ENCODE assay signal across 17 cellular contexts in genomic region chr16:2769100-2769529, GRCh38. TPM values are rescaled to one million over a fixed set of nuclear protein-coding genes. Genes with fewer than 3 reads are reported as not detected.
DNase-seq lines count a peak whose midpoint lies in the region; ATAC-seq and TF ChIP-seq lines count a peak whose summit lies in the region.
"Had no signal": no experiment of that assay in that cellular context is flagged by ENCODE, and none has a peak within 500 bp of the region (broad histone marks: within the 10 kb centered on the region; RNA-seq: fewer than 3 reads in every experiment).

No MANE protein-coding gene starts in this region.

- peak overlapping the region; percentile 34; the same call in 1 of the 2 replicates for H3K27ac ChIP-seq in 22Rv1
- H3K27ac ChIP-seq in IMR-90 (ENCODE audit: insufficient read depth, low read length): no peak overlapping the region
- peak overlapping the region; percentile 32 for H3K27ac ChIP-seq in endodermal cell (ENCODE audit: low read depth, low read length)
- no peak overlapping the region for H3K27ac ChIP-seq in mesendoderm (ENCODE audit: low read depth, low read length)

- peaks cover 97% of the 10 kb centered on the region for H4K20me1 ChIP-seq in IMR-90 (ENCODE audit: insufficient read depth, low read length)

- H3K9me3 ChIP-seq in IMR-90 (ENCODE audit: control insufficient read depth, insufficient read depth, low read length) (no peaks in the 10 kb centered on the region; the same call in 1 of the 2 replicates), endodermal cell (ENCODE audit: control insufficient read depth, low read length) (peaks cover 11% of the 10 kb centered on the region)
- H3K9me3 ChIP-seq: gastroesophageal sphincter had no signal

- peaks cover 5% of the 10 kb centered on the region for H3K9me1 ChIP-seq in IMR-90 (ENCODE audit: insufficient read depth, low read length)

- peaks cover 8% of the 10 kb centered on the region for H3K4me1 ChIP-seq in IMR-90 (ENCODE audit: control insufficient read depth, insufficient read depth, low read length)
- peaks cover 3% of the 10 kb centered on the region for H3K4me1 ChIP-seq in endodermal cell (ENCODE audit: control insufficient read depth, insufficient read depth, low read length)
- H3K4me1 ChIP-seq in mesendoderm (ENCODE audit: control insufficient read depth, low read depth, low read length): no peaks in the 10 kb centered on the region

- H3K79me2 ChIP-seq in mesendoderm (ENCODE audit: control insufficient read depth, insufficient read depth, low read length): peaks cover 40% of the 10 kb centered on the region

- no TSS peak for BruUV-seq in IMR-90 (replicated peaks; lab: Mats Ljungman, UMichigan)

- no peaks in the 10 kb centered on the region for H3K27me3 ChIP-seq in IMR-90 (ENCODE audit: control insufficient read depth, insufficient read depth, low read length)
- no peaks in the 10 kb centered on the region for H3K27me3 ChIP-seq in endodermal cell (ENCODE audit: control insufficient read depth, insufficient read depth, low read length, poor library complexity, severe bottlenecking)
- H3K27me3 ChIP-seq in mesendoderm (ENCODE audit: insufficient read depth, low read length, poor library complexity): no peaks in the 10 kb centered on the region
- H3K27me3 ChIP-seq: gastroesophageal sphincter had no signal

- H3K56ac ChIP-seq in IMR-90 (ENCODE audit: extremely low read depth, insufficient read depth, low read length): no peak overlapping the region
- H3K56ac ChIP-seq in mesendoderm (ENCODE audit: low read length): no peak overlapping the region

- H4K8ac ChIP-seq in IMR-90 (ENCODE audit: low read depth in 2 of 2, low read length in 2 of 2) (no peak overlapping the region), mesendoderm (ENCODE audit: low read depth, low read length) (no peak overlapping the region)

- no peak overlapping the region for H2BK20ac ChIP-seq in IMR-90 (ENCODE audit: low read depth, low read length)

- H2BK5ac ChIP-seq in IMR-90 (ENCODE audit: low read depth, low read length, poor library complexity, severe bottlenecking) (no peak overlapping the region), mesendoderm (ENCODE audit: low read length) (no peak overlapping the region)

- H3K79me1 ChIP-seq in IMR-90 (ENCODE audit: low read depth in 1 of 2, low read length in 2 of 2) (peaks cover 26 to 96% of the 10 kb centered on the region in 2 experiments), mesendoderm (ENCODE audit: low read length) (peaks cover 37% of the 10 kb centered on the region)

- peaks cover 96% of the 10 kb centered on the region for H3K36me3 ChIP-seq in IMR-90 (ENCODE audit: control insufficient read depth, insufficient read depth, low read length)
- H3K36me3 ChIP-seq in endodermal cell (ENCODE audit: control insufficient read depth, insufficient read depth, low read length): peaks cover 96% of the 10 kb centered on the region
- peaks cover 54% of the 10 kb centered on the region for H3K36me3 ChIP-seq in mesendoderm (ENCODE audit: control insufficient read depth, insufficient read depth, low read length)

- H2BK15ac ChIP-seq in IMR-90 (ENCODE audit: low read depth, low read length) (no peak overlapping the region), mesendoderm (replicated peaks; ENCODE audit: low read depth) (no peak overlapping the region)

- H3K4me3 ChIP-seq in IMR-90 (ENCODE audit: insufficient read depth, low read depth, low read length): no peak overlapping the region
- H3K4me3 ChIP-seq in endodermal cell (ENCODE audit: low read length): no peak overlapping the region
- no peak overlapping the region for H3K4me3 ChIP-seq in mesendoderm (ENCODE audit: low read length)
- H3K4me3 ChIP-seq: coronary artery, gastroesophageal sphincter had no signal

- H2AK5ac ChIP-seq in IMR-90 (ENCODE audit: low read depth, low read length) (no peak overlapping the region), mesendoderm (ENCODE audit: low read length) (no peak overlapping the region)

- no peaks in the 10 kb centered on the region for H3K27me3 Mint-ChIP-seq in endodermal cell (ENCODE audit: insufficient read depth)

- in situ Hi-C loops in IMR-90 (cut with MboI; ENCODE audit: low sequenced_read_pairs): no loop called here

- H3K4me2 ChIP-seq in IMR-90 (ENCODE audit: low read depth, low read length): no peak overlapping the region
- H3K4me2 ChIP-seq in mesendoderm (ENCODE audit: low read length): no peak overlapping the region

- DNase-seq in IMR-90: no peak
- no peak for DNase-seq in endodermal cell
- no peak for DNase-seq in omental fat pad (ENCODE audit: low spot score)
- no peak for DNase-seq in mesendoderm
- no peak for DNase-seq in activated gamma-delta T cell (lab: John Stamatoyannopoulos, UW)
- DNase-seq in DMS153 (lab: John Stamatoyannopoulos, UW): no peak
- DNase-seq: activated CD4-positive, alpha-beta T cell treated with anti-CD3 and anti-CD28 coated beads for 48 hours; activated gamma-delta T cell treated with Interleukin-2 at 50 U/mL for 16 hours; DND-41; MM.1S; stimulated activated CD4-positive, alpha-beta T cell treated with anti-CD3 and anti-CD28 coated beads, Interleukin-15, amount 100 ng/mL, for 24 hours; T-helper 1 cell had no signal

- H3K4me3 Mint-ChIP-seq in endodermal cell: no peak overlapping the region

- H3K14ac ChIP-seq in IMR-90 (replicated peaks; ENCODE audit: low read depth, low read length): no peak overlapping the region

- ATAC-seq in IMR-90 (ENCODE audit: low read depth) (no peak), omental fat pad (ENCODE audit: low FRiP score) (peak; percentile 2), HG02623 (IDR thresholded peaks at IDR 0.05; ENCODE audit: unreplicated experiment) (no peak)

- no peaks in the 10 kb centered on the region for H3K4me1 Mint-ChIP-seq in endodermal cell

- peak overlapping the region; percentile 48 for H3K27ac Mint-ChIP-seq in endodermal cell

- H3K4ac ChIP-seq in IMR-90 (ENCODE audit: low read depth, low read length): no peak overlapping the region
- H3K4ac ChIP-seq in mesendoderm (ENCODE audit: low read depth, low read length): no peak overlapping the region

- POLR2A ChIA-PET in IMR-90 (lab: Charles Lee; ENCODE audit: unreplicated experiment): no interaction called here

- H2AFZ ChIP-seq in IMR-90 (replicated peaks; ENCODE audit: low read length, poor library complexity): no peak overlapping the region

- TF ChIP-seq CTCF in 22Rv1 (IDR thresholded peaks at IDR 0.05) (no peak), IMR-90 (conservative IDR thresholded peaks at IDR 0.05; ENCODE audit: low read depth, low read length) (no peak), endodermal cell (conservative IDR thresholded peaks at IDR 0.05) (no peak), omental fat pad (IDR thresholded peaks at IDR 0.05) (no peak)

- H3K9me3 Mint-ChIP-seq in endodermal cell: peaks cover 7% of the 10 kb centered on the region

- CTCF ChIA-PET in IMR-90 (lab: Yijun Ruan, JAX): no interaction called here

- H3K23ac ChIP-seq in IMR-90 (ENCODE audit: low read depth, low read length): no peak overlapping the region
- H3K23ac ChIP-seq in mesendoderm (ENCODE audit: low read length): no peak overlapping the region

- no peak for TF ChIP-seq RAD21 in IMR-90 (IDR thresholded peaks at IDR 0.05; ENCODE audit: low read length)

- H3K36me3 Mint-ChIP-seq in endodermal cell (ENCODE audit: low read depth): peaks cover 90% of the 10 kb centered on the region

- 96% methylated on average over 4 of the region's 11 CpGs; no CpG with 5 or more reads in 1 of the 2 experiments for WGBS in IMR-90 (ENCODE audit: extremely low coverage in 2 of 2, insufficient read length in 1 of 2), 2 experiments
- WGBS in endodermal cell (ENCODE audit: insufficient coverage in 1 of 2, insufficient read length in 1 of 2), 2 experiments: 80 to 97% methylated on average over 2 to 11 of the region's 11 CpGs
- WGBS in mesendoderm (ENCODE audit: extremely low coverage, insufficient coverage, low lambda C conversion rate): no CpG with 5 or more reads among the region's 11 CpGs

- no peak overlapping the region for H3K9ac ChIP-seq in IMR-90 (ENCODE audit: low read depth, low read length)
- no peak overlapping the region for H3K9ac ChIP-seq in endodermal cell (ENCODE audit: extremely low read depth, low read length, poor library complexity, severe bottlenecking)
- H3K9ac ChIP-seq in mesendoderm (ENCODE audit: low read length): no peak overlapping the region

- H4K5ac ChIP-seq in IMR-90 (ENCODE audit: low read depth, low read length) (no peak overlapping the region), mesendoderm (ENCODE audit: low read length) (no peak overlapping the region)

- H3K18ac ChIP-seq in IMR-90 (ENCODE audit: low read depth, low read length): no peak overlapping the region
- H3K18ac ChIP-seq in mesendoderm (ENCODE audit: low read length): no peak overlapping the region

- dilution Hi-C loops in IMR-90 (cut with HindIII; ENCODE audit: low sequenced_read_pairs, unreplicated experiment): no loop called here

- intact Hi-C loops in IMR-90 (cut with micrococcal nuclease): no loop called here

- H4K91ac ChIP-seq in IMR-90 (ENCODE audit: insufficient read depth, low read depth, low read length): no peak overlapping the region

- H2AK9ac ChIP-seq in IMR-90 (replicated peaks; ENCODE audit: low read depth, low read length, poor library complexity): peak overlapping the region; percentile 38

- H2BK120ac ChIP-seq in IMR-90 (ENCODE audit: low read depth, low read length) (no peak overlapping the region), mesendoderm (ENCODE audit: low read depth, low read length) (no peak overlapping the region)

- no peak for TF ChIP-seq POLR2A in IMR-90 (IDR thresholded peaks at IDR 0.05; ENCODE audit: low read depth, low read length)

RNA-seq across cellular contexts. Expression of gene ELOB, which starts 8.0 kb away (rescaled TPM):
- 225 and 5,859 TPM in 2 replicates for total RNA-seq in IMR-90 (2012; rRNA removed)
- polyA plus RNA-seq in IMR-90 (2012; rRNA removed): 442 and 481 TPM in 2 replicates
- 442 and 479 TPM in 2 replicates for polyA plus RNA-seq in IMR-90 (2012; cell fraction: cytosol; rRNA removed)
- polyA plus RNA-seq in IMR-90 (2012; cell fraction: nucleus; rRNA removed; ENCODE audit: low replicate concordance): 142 and 174 TPM in 2 replicates
- 100 to 1,000 TPM; 264 to 272 TPM for total RNA-seq in endodermal cell
- polyA plus RNA-seq in endodermal cell (2013, experiment 1 of 2): 227 TPM
- 216 TPM for polyA plus RNA-seq in endodermal cell (2013, experiment 2 of 2)
- 100 to 1,000 TPM; 181 to 341 (median 323) TPM for total RNA-seq in omental fat pad
- 125 TPM for polyA plus RNA-seq in mesendoderm (2013, experiment 1 of 2)
- 126 TPM for polyA plus RNA-seq in mesendoderm (2013, experiment 2 of 2)

RNA-seq across cellular contexts. Expression of gene SRRM2, which starts 16.7 kb away (rescaled TPM):
- total RNA-seq in IMR-90 (2012; rRNA removed) (20.3 and 21.1 TPM in 2 replicates), endodermal cell (100 to 1,000 TPM; 843 to 876 TPM), omental fat pad (100 to 1,000 TPM; 230 to 465 (median 368) TPM)
- polyA plus RNA-seq in IMR-90 (2012; rRNA removed): 300 and 301 TPM in 2 replicates
- polyA plus RNA-seq in IMR-90 (2012; cell fraction: cytosol; rRNA removed): 57.1 and 150 TPM in 2 replicates
- 949 and 1,549 TPM in 2 replicates for polyA plus RNA-seq in IMR-90 (2012; cell fraction: nucleus; rRNA removed; ENCODE audit: low replicate concordance)
- 625 TPM for polyA plus RNA-seq in endodermal cell (2013, experiment 1 of 2)
- 517 TPM for polyA plus RNA-seq in endodermal cell (2013, experiment 2 of 2)
- polyA plus RNA-seq in mesendoderm (2013, experiment 1 of 2): 539 TPM
- polyA plus RNA-seq in mesendoderm (2013, experiment 2 of 2): 505 TPM

RNA-seq across cellular contexts. Expression of gene PRSS33, which starts 18.2 kb away (rescaled TPM):
- total RNA-seq in IMR-90 (2012; rRNA removed) (not detected in 2 replicates), endodermal cell (under 1 TPM in 1 of 2 donors, not detected in 1; 0.35 TPM), omental fat pad (not detected)
- polyA plus RNA-seq in IMR-90 (2012; rRNA removed): not detected in 2 replicates
- not detected in 2 replicates for polyA plus RNA-seq in IMR-90 (2012; cell fraction: cytosol; rRNA removed)
- polyA plus RNA-seq in IMR-90 (2012; cell fraction: nucleus; rRNA removed; ENCODE audit: low replicate concordance): not detected in 2 replicates
- 0.36 TPM for polyA plus RNA-seq in endodermal cell (2013, experiment 1 of 2)
- polyA plus RNA-seq in endodermal cell (2013, experiment 2 of 2): 0.41 TPM
- not detected for polyA plus RNA-seq in mesendoderm (2013, experiment 1 of 2)
- polyA plus RNA-seq in mesendoderm (2013, experiment 2 of 2): not detected
- total RNA-seq: gastroesophageal sphincter had no signal
- polyA plus RNA-seq: keratinocyte had no signal

RNA-seq across cellular contexts. Expression of gene PRSS41, which starts 29.2 kb away (rescaled TPM):
- total RNA-seq in IMR-90 (2012; rRNA removed) (not detected in 2 replicates), endodermal cell (not detected), omental fat pad (not detected)
- not detected in 2 replicates for polyA plus RNA-seq in IMR-90 (2012; rRNA removed)
- polyA plus RNA-seq in IMR-90 (2012; cell fraction: cytosol; rRNA removed): not detected in 2 replicates
- polyA plus RNA-seq in IMR-90 (2012; cell fraction: nucleus; rRNA removed; ENCODE audit: low replicate concordance): not detected in 2 replicates
- not detected for polyA plus RNA-seq in endodermal cell (2013, experiment 1 of 2)
- polyA plus RNA-seq in endodermal cell (2013, experiment 2 of 2): not detected
- not detected for polyA plus RNA-seq in mesendoderm (2013, experiment 1 of 2)
- not detected for polyA plus RNA-seq in mesendoderm (2013, experiment 2 of 2)
- total RNA-seq: gastroesophageal sphincter had no signal
- polyA plus RNA-seq: keratinocyte had no signal

RNA-seq across cellular contexts. Expression of gene PRSS21, which starts 47.9 kb away (rescaled TPM):
- total RNA-seq in IMR-90 (2012; rRNA removed) (not detected in 2 replicates), endodermal cell (not detected), omental fat pad (1 to 10 TPM in 1 of 4 donors, under 1 TPM in 1, not detected in 2; 0.65 to 1.0 TPM)
- polyA plus RNA-seq in IMR-90 (2012; rRNA removed): 0.21 and 0.47 TPM in 2 replicates
- polyA plus RNA-seq in IMR-90 (2012; cell fraction: cytosol; rRNA removed): 0.26 and 0.41 TPM in 2 replicates
- 0.57 and 0.59 TPM in 2 replicates for polyA plus RNA-seq in IMR-90 (2012; cell fraction: nucleus; rRNA removed; ENCODE audit: low replicate concordance)
- not detected for polyA plus RNA-seq in endodermal cell (2013, experiment 1 of 2)
- not detected for polyA plus RNA-seq in endodermal cell (2013, experiment 2 of 2)
- polyA plus RNA-seq in mesendoderm (2013, experiment 1 of 2): 0.53 TPM
- polyA plus RNA-seq in mesendoderm (2013, experiment 2 of 2): 0.62 TPM
- total RNA-seq: gastroesophageal sphincter had no signal

Comparison
In these comparisons a context has a peak if more than half of its experiments do, and no peak if none do; other contexts are left out.
1. H3K27ac ChIP-seq: peak in 22Rv1 (single experiment) and endodermal cell (single experiment); none in IMR-90 (single experiment) and mesendoderm (single experiment).
2. RNA of gene SRRM2, which starts 16.7 kb away (total RNA-seq): 843 to 876 TPM in endodermal cell and 230 to 465 TPM in omental fat pad; 20.3 to 21.1 TPM in IMR-90; every median in the first group is over 10 times any median in the second.